8 cellular contexts compared by ENCODE assay signal in the genomic region with DNA sequence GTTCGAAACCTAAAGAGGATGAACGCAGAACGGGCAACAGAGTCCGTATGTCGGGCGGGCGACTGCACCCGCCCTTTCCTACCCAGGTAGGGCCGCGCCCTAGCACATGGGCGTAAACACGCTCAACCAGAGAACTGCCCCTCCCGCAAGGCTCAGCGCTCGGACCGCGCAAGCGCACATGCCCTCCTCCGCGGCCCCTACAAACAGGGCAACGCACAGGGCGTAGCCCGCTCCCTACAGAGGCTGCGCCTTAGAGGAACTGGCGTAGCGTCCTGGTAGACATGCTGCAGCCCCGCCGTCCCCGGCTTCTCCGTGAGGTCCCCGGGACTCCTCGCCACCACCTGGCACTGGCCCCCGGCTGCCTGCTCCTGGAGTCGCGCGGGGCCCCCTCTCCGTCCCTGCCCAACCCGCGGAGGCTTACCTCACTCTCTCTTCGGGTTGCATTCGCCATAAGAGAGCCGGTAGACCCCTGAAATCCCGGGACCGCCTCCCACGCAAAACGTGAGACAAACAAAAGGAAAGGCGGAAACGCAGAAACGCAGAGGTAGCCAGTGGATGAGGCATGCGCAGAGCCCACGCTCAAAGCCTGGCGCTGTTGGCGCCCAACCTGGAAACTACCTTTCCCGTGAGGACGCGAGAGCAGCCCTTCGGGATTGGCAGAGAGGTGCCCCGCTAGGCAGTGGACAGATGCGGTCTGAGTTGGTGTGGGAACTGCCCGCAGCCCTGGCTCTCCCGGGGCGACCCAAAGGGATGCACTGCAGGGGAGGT. TPM values are rescaled to one million over a fixed set of nuclear protein-coding genes. Genes with fewer than 3 reads are reported as not detected.
DNase-seq lines count a peak whose midpoint lies in the region; ATAC-seq lines count a peak whose summit lies in the region.

A gene (minus strand): TSS at position 518 of the 768 bp plus-strand sequence. CDS start 1,642 bp downstream, outside the sequence.

- H3K4me1 ChIP-seq in effector memory CD4-positive, alpha-beta T cell (ENCODE audit: control insufficient read depth, insufficient read depth, low read length, poor library complexity, severe bottlenecking), result peaks cover 10% of the 10 kb centered on the region

- H3K4me3 Mint-ChIP-seq in memory B cell, result peak within 1 kb of the TSS; percentile 98

- H3K36me3 ChIP-seq in effector memory CD4-positive, alpha-beta T cell (ENCODE audit: control insufficient read depth, insufficient read depth, low read length), result peaks cover 7% of the 10 kb centered on the region

- ATAC-seq in GM21367 (IDR thresholded peaks at IDR 0.05; ENCODE audit: unreplicated experiment) (peak; percentile 94), memory B cell (ENCODE audit: low read depth) (peak; percentile 91)

- no peaks in the 10 kb centered on the region for H3K9me3 Mint-ChIP-seq in memory B cell

- H3K4me1 Mint-ChIP-seq in memory B cell, result peaks cover 14% of the 10 kb centered on the region

- peak; percentile 89 for DNase-seq in COR-L47 (lab: John Stamatoyannopoulos, UW)
- DNase-seq in HT1080 (ENCODE audit: low read depth), result peak; percentile 94
- DNase-seq in NOMO-1 (lab: John Stamatoyannopoulos, UW; ENCODE audit: unreplicated experiment in 2 of 2), result peak; percentile 85 to 91
- DNase-seq in activated CD8-positive, alpha-beta memory T cell treated with anti-CD3 and anti-CD28 coated beads for 24 hours, result peak; percentile 98
- DNase-seq in effector memory CD4-positive, alpha-beta T cell, result peak; percentile 85 to 91 (median 87)
- DNase-seq in memory B cell (ENCODE audit: low spot score in 2 of 2), result peak; percentile 81 to 89
- peak; percentile 88 for DNase-seq in stimulated activated CD8-positive, alpha-beta memory T cell treated with anti-CD3 and anti-CD28 coated beads, Interleukin-12 subunit alpha, Interleukin-12 subunit beta, amount 100 ng/mL, for 1 hour (ENCODE audit: low read depth)

- no peaks in the 10 kb centered on the region for H3K9me3 ChIP-seq in effector memory CD4-positive, alpha-beta T cell (ENCODE audit: control insufficient read depth, low read length)

- no peaks in the 10 kb centered on the region for H3K27me3 ChIP-seq in effector memory CD4-positive, alpha-beta T cell (replicated peaks; ENCODE audit: control insufficient read depth, insufficient read depth, low read length, poor library complexity, severe bottlenecking)

- H3K36me3 Mint-ChIP-seq in memory B cell, result peaks cover 15% of the 10 kb centered on the region

- peak within 1 kb of the TSS; percentile 90 for H3K27ac Mint-ChIP-seq in memory B cell

- H3K4me3 ChIP-seq in effector memory CD4-positive, alpha-beta T cell (ENCODE audit: insufficient read depth, low read depth, low read length, poor library complexity, severe bottlenecking), result peak within 1 kb of the TSS; percentile 65

- no peaks in the 10 kb centered on the region for H3K27me3 Mint-ChIP-seq in memory B cell

- peak within 1 kb of the TSS; percentile 81 for H3K27ac ChIP-seq in effector memory CD4-positive, alpha-beta T cell (ENCODE audit: insufficient read depth, low read length, poor library complexity, severe bottlenecking)

RNA-seq across cellular contexts. Expression of the gene that starts here (rescaled TPM):
- 7.8 and 11.3 TPM in 2 replicates for total RNA-seq in HT1080 (2014; rRNA removed; shearing (Covaris generic))
- 5.1 and 8.0 TPM in 2 replicates for polyA plus RNA-seq in HT1080 (2015; cell fraction: cytosol; rRNA removed)
- 16.7 and 16.9 TPM in 2 replicates for polyA plus RNA-seq in HT1080 (2015; cell fraction: nucleus; rRNA removed)

Comparison
In these comparisons a context has a peak if more than half of its experiments do, and no peak if none do; other contexts are left out.
1. Peak in every context shown above with its lines: DNase-seq, ATAC-seq, H3K4me3 ChIP-seq and H3K27ac ChIP-seq.